Comparison of ENCODE assay signal across 11 cellular contexts in genomic region chr9:23824241-23825142, GRCh38. TPM values are rescaled to one million over a fixed set of nuclear protein-coding genes. Genes with fewer than 3 reads are reported as not detected.
A peak's percentile ranks its signal among the peaks of the same experiment; 100 is the strongest.
DNase-seq lines count a peak whose midpoint lies in the region; ATAC-seq, FAIRE-seq and TF ChIP-seq lines count a peak whose summit lies in the region.
"Had no signal": no experiment of that assay in that cellular context is flagged by ENCODE, and none has a peak within 500 bp of the region (broad histone marks: within the 10 kb centered on the region; RNA-seq: fewer than 3 reads in every experiment).

No MANE protein-coding gene starts in this region.

- no peak for TF ChIP-seq POLR2A in gastrocnemius medialis (IDR thresholded peaks at IDR 0.05)

- H3K27ac ChIP-seq in HUES48 (ENCODE audit: low read depth, low read length) (no peak overlapping the region), gastrocnemius medialis (no peak overlapping the region)
- H3K27ac ChIP-seq: Peyer's patch had no signal

- H3K4me1 ChIP-seq in HUES48 (ENCODE audit: control insufficient read depth, insufficient read depth, low read length) (peaks cover 33% of the 10 kb centered on the region), gastrocnemius medialis (peaks cover 16 to 24% of the 10 kb centered on the region in 2 donors)

- ATAC-seq in gastrocnemius medialis (no peak), GM18873 (IDR thresholded peaks at IDR 0.05; ENCODE audit: low FRiP score, unreplicated experiment) (no peak)
- ATAC-seq: activated T-cell treated with anti-CD3 and anti-CD28 coated beads, Interleukin-2, amount 50 U/mL, for 4 hours had no signal

- intact Hi-C loops in gastrocnemius medialis (cut with DNase I; ENCODE audit: low total_unique reads), result no loop called here

- no peaks in the 10 kb centered on the region for H3K9me3 ChIP-seq in HUES48 (ENCODE audit: control insufficient read depth, insufficient read depth, low read length)
- H3K9me3 ChIP-seq in gastrocnemius medialis, result no peaks in the 10 kb centered on the region
- H3K9me3 ChIP-seq: Peyer's patch had no signal

- peaks cover 11 to 22% (median 21%) of the 10 kb centered on the region in 3 donors for H3K27me3 Mint-ChIP-seq in immature natural killer cell (ENCODE audit: low read depth in 3 of 3)

- DNase-seq in amniotic epithelial cell (ENCODE audit: low read depth) (peak; percentile 0), gastrocnemius medialis (no peak), immature natural killer cell (no peak), RCC 7860 (ENCODE audit: low spot score) (no peak)
- DNase-seq in activated CD4-positive, alpha-beta T cell treated with anti-CD3 and anti-CD28 coated beads, Interleukin-2, amount 50 U/mL, for 1 hour, result no peak
- DNase-seq: activated T-cell treated with anti-CD3 and anti-CD28 coated beads, Interleukin-2, amount 50 U/mL, for 4 hours had no signal

- H3K4me1 Mint-ChIP-seq in immature natural killer cell, result no peaks in the 10 kb centered on the region

- H3K4me3 ChIP-seq in HUES48 (ENCODE audit: low read depth, low read length) (peak overlapping the region; percentile 86), iPS-11a (ENCODE audit: low read depth, low read length) (peak overlapping the region; percentile 75), gastrocnemius medialis (peak overlapping the region; percentile 41 to 64 (median 48))

- H3K27ac Mint-ChIP-seq in immature natural killer cell, result no peak overlapping the region
- H3K27ac Mint-ChIP-seq: natural killer cell treated with Interleukin-12 subunit alpha and Interleukin-12 subunit beta and Interleukin-15 and Interleukin-18, amount 100 ng/mL, for 72 hours had no signal

- peaks cover 81% of the 10 kb centered on the region for H3K27me3 ChIP-seq in HUES48 (ENCODE audit: control insufficient read depth, insufficient read depth, low read length)
- H3K27me3 ChIP-seq in gastrocnemius medialis, result peaks cover 64 to 90% (median 82%) of the 10 kb centered on the region in 3 donors

- TF ChIP-seq CTCF in gastrocnemius medialis (IDR thresholded peaks at IDR 0.05 in 4 of 5, conservative IDR thresholded peaks at IDR 0.05 in 1 of 5), result no peak

- FAIRE-seq in RCC 7860 (lab: Jason Lieb, UNC), result no peak

- no peak overlapping the region for H3K9ac ChIP-seq in HUES48 (ENCODE audit: low read depth, low read length)

- in situ Hi-C loops in gastrocnemius medialis (cut with MboI; ENCODE audit: low sequenced_read_pairs in 4 of 4), result loop anchor here in 1 of 4 donors (25.0 kb wide), 1 partner anchor 87 kb away; no protein-coding TSS in a partner anchor

- H3K4me3 Mint-ChIP-seq in immature natural killer cell, result no peak overlapping the region
- H3K4me3 Mint-ChIP-seq: activated T-cell treated with anti-CD3 and anti-CD28 coated beads, Interleukin-2, amount 50 U/mL, for 4 hours; natural killer cell treated with Interleukin-12 subunit alpha and Interleukin-12 subunit beta and Interleukin-15 and Interleukin-18, amount 100 ng/mL, for 72 hours had no signal

- peaks cover 0 to 3% (median 0%) of the 10 kb centered on the region in 3 donors for H3K36me3 Mint-ChIP-seq in immature natural killer cell

- peaks cover 13 to 35% (median 28%) of the 10 kb centered on the region in 6 donors for H3K9me3 Mint-ChIP-seq in immature natural killer cell

- no peaks in the 10 kb centered on the region for H3K36me3 ChIP-seq in HUES48 (ENCODE audit: control insufficient read depth, insufficient read depth, low read length)
- no peaks in the 10 kb centered on the region for H3K36me3 ChIP-seq in gastrocnemius medialis
- H3K36me3 ChIP-seq: Peyer's patch had no signal

RNA-seq across cellular contexts. Expression of gene ELAVL2, which starts 1.5 kb away (rescaled TPM):
- not detected for total RNA-seq in gastrocnemius medialis
- not detected for polyA plus RNA-seq in immature natural killer cell
- total RNA-seq: activated T-cell treated with anti-CD3 and anti-CD28 coated beads, Interleukin-2, amount 50 U/mL, for 4 hours; natural killer cell treated with Interleukin-12 subunit alpha and Interleukin-12 subunit beta and Interleukin-15 and Interleukin-18, amount 100 ng/mL, for 72 hours; Peyer's patch had no signal
